Comparison of ENCODE assay signal across 8 cellular contexts in genomic region chr10:22599048-22599561, GRCh38.
DNase-seq lines count a peak whose midpoint lies in the region; ATAC-seq and TF ChIP-seq lines count a peak whose summit lies in the region.

No MANE protein-coding gene starts in this region.

- no peak overlapping the region for H3K27ac ChIP-seq in tibial artery

- H3K27me3 Mint-ChIP-seq in activated CD4-positive, alpha-beta T cell treated with anti-CD3 and anti-CD28 coated beads, Interleukin-2, amount 10 ng/mL, durations not matched to agents 24 days and 14 days: no peaks in the 10 kb centered on the region
- H3K27me3 Mint-ChIP-seq in stimulated activated memory B cell treated with anti-CD40 and anti-IgM and Interleukin-4, amounts not matched to agents 10 μg/mL and 1 μg/mL and 100 μg/mL, for 72 hours: no peaks in the 10 kb centered on the region

- intact Hi-C loops in activated CD4-positive, alpha-beta T cell treated with anti-CD3 and anti-CD28 coated beads, Interleukin-2, amount 10 ng/mL, durations not matched to agents 24 days and 14 days (cut with micrococcal nuclease): loop anchor here (1.0 to 5.0 kb wide), 3 partner anchors 31 to 388 kb away; no protein-coding TSS in a partner anchor
- intact Hi-C loops in tibial artery (cut with DNase I; ENCODE audit: low total_unique reads): no loop called here

- no peaks in the 10 kb centered on the region for H3K27me3 ChIP-seq in tibial artery

- H3K4me1 ChIP-seq in tibial artery: peaks cover 0 to 11% (median 2%) of the 10 kb centered on the region in 4 donors

- no peaks in the 10 kb centered on the region for H3K9me3 ChIP-seq in tibial artery

- H3K36me3 Mint-ChIP-seq in activated CD4-positive, alpha-beta T cell treated with anti-CD3 and anti-CD28 coated beads, Interleukin-2, amount 10 ng/mL, durations not matched to agents 24 days and 14 days (ENCODE audit: low read depth): peaks cover 30% of the 10 kb centered on the region
- H3K36me3 Mint-ChIP-seq in stimulated activated memory B cell treated with anti-CD40 and anti-IgM and Interleukin-4, amounts not matched to agents 10 μg/mL and 1 μg/mL and 100 μg/mL, for 72 hours: peaks cover 30% of the 10 kb centered on the region

- peak overlapping the region; percentile 64 for H3K27ac Mint-ChIP-seq in activated CD4-positive, alpha-beta T cell treated with anti-CD3 and anti-CD28 coated beads, Interleukin-2, amount 10 ng/mL, durations not matched to agents 24 days and 14 days
- peak overlapping the region; percentile 79 for H3K27ac Mint-ChIP-seq in stimulated activated memory B cell treated with anti-CD40 and anti-IgM and Interleukin-4, amounts not matched to agents 10 μg/mL and 1 μg/mL and 100 μg/mL, for 72 hours

- H3K4me3 ChIP-seq in NB4 (ENCODE audit: low read depth, low read length) (no peak overlapping the region), tibial artery (no peak overlapping the region)

- peak overlapping the region; percentile 1 for H3K4me3 Mint-ChIP-seq in activated CD4-positive, alpha-beta T cell treated with anti-CD3 and anti-CD28 coated beads, Interleukin-2, amount 10 ng/mL, durations not matched to agents 24 days and 14 days
- peak overlapping the region; percentile 2 for H3K4me3 Mint-ChIP-seq in stimulated activated memory B cell treated with anti-CD40 and anti-IgM and Interleukin-4, amounts not matched to agents 10 μg/mL and 1 μg/mL and 100 μg/mL, for 72 hours

- ATAC-seq in stimulated activated memory B cell treated with anti-CD40 and anti-IgM and Interleukin-4, amounts not matched to agents 10 μg/mL and 1 μg/mL and 100 μg/mL, for 72 hours: peak; percentile 13

- TF ChIP-seq POLR2A in NB4 (IDR thresholded peaks at IDR 0.05; ENCODE audit: extremely low read depth, insufficient read length): no peak

- peaks cover 47% of the 10 kb centered on the region for H3K4me1 Mint-ChIP-seq in activated CD4-positive, alpha-beta T cell treated with anti-CD3 and anti-CD28 coated beads, Interleukin-2, amount 10 ng/mL, durations not matched to agents 24 days and 14 days
- peaks cover 83% of the 10 kb centered on the region for H3K4me1 Mint-ChIP-seq in stimulated activated memory B cell treated with anti-CD40 and anti-IgM and Interleukin-4, amounts not matched to agents 10 μg/mL and 1 μg/mL and 100 μg/mL, for 72 hours

- TF ChIP-seq CTCF in NB4 (IDR thresholded peaks at IDR 0.05; ENCODE audit: low read depth, low read length) (no peak), tibial artery (IDR thresholded peaks at IDR 0.05) (no peak)

- no peaks in the 10 kb centered on the region for H3K9me3 Mint-ChIP-seq in activated CD4-positive, alpha-beta T cell treated with anti-CD3 and anti-CD28 coated beads, Interleukin-2, amount 10 ng/mL, durations not matched to agents 24 days and 14 days
- H3K9me3 Mint-ChIP-seq in stimulated activated memory B cell treated with anti-CD40 and anti-IgM and Interleukin-4, amounts not matched to agents 10 μg/mL and 1 μg/mL and 100 μg/mL, for 72 hours: no peaks in the 10 kb centered on the region

- DNase-seq in activated CD4-positive, alpha-beta T cell treated with anti-CD3 and anti-CD28 coated beads, Interleukin-2, amount 10 ng/mL, durations not matched to agents 24 days and 14 days: no peak
- no peak for DNase-seq in activated CD4-positive, alpha-beta T cell treated with anti-CD3 and anti-CD28 coated beads, Interleukin-2, amount 50 U/mL, for 4 hours
- DNase-seq in NB4 (ENCODE audit: low read depth): peak; percentile 14
- peak; percentile 77 for DNase-seq in dedifferentiated amniotic fluid mesenchymal stem cell (ENCODE audit: extremely low spot score)
- no peak for DNase-seq in tibial artery
- no peak for DNase-seq in NCI-H1092 (lab: John Stamatoyannopoulos, UW)
- DNase-seq in mucosa of gallbladder (ENCODE audit: low spot score): no peak

- peaks cover 0 to 8% (median 0%) of the 10 kb centered on the region in 3 donors for H3K36me3 ChIP-seq in tibial artery

Comparison
In these comparisons a context has a peak if more than half of its experiments do, and no peak if none do; other contexts are left out.
1. DNase-seq: peak in NB4 (single experiment) and dedifferentiated amniotic fluid mesenchymal stem cell (single experiment); none in activated CD4-positive, alpha-beta T cell treated with anti-CD3 and anti-CD28 coated beads, Interleukin-2, amount 10 ng/mL, durations not matched to agents 24 days and 14 days (single experiment), activated CD4-positive, alpha-beta T cell treated with anti-CD3 and anti-CD28 coated beads, Interleukin-2, amount 50 U/mL, for 4 hours (0 of 2), tibial artery (0 of 2), NCI-H1092 (single experiment) and mucosa of gallbladder (single experiment).